In the genomic region with DNA sequence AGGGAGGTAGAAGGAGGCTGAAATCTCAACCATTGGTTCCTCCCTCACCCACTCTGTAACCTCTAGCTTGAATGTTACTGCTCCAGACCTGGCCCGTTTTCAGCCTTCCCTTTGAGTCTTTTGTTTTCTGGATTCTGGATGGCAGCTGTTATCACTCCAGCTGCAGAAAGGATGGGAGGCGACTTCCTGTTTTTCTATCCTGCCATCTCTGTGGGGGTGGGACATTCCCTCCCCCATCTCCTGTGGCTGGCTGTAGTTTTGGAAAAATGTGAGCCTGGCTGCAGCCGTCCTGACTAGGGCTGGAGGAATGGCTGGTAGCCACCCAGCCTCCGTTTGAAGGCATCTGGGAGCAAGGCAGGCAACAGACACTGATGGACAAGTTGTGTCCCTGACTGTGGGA, we compare ENCODE assay signal across 14 cellular contexts. TPM values are rescaled to one million over a fixed set of nuclear protein-coding genes. Genes with fewer than 3 reads are reported as not detected.
DNase-seq lines count a peak whose midpoint lies in the region; ATAC-seq lines count a peak whose summit lies in the region.
"Had no signal": no experiment of that assay in that cellular context is flagged by ENCODE, and none has a peak within 500 bp of the region (broad histone marks: within the 10 kb centered on the region; RNA-seq: fewer than 3 reads in every experiment).

No MANE protein-coding gene starts in this region.

- H3K23ac ChIP-seq in neuronal stem cell (ENCODE audit: low read depth, low read length, poor library complexity), result no peak overlapping the region

- ATAC-seq in GM21447 (IDR thresholded peaks at IDR 0.05; ENCODE audit: unreplicated experiment), result no peak
- no peak for ATAC-seq in GM19023 (IDR thresholded peaks at IDR 0.05; ENCODE audit: unreplicated experiment)
- ATAC-seq: effector memory CD8-positive, alpha-beta T cell; left lobe of liver; T-cell had no signal

- no peak overlapping the region for H3K4me3 ChIP-seq in neuronal stem cell (ENCODE audit: low read length in 2 of 2)
- H3K4me3 ChIP-seq: vagina had no signal

- H3K36me3 ChIP-seq in neuronal stem cell (replicated peaks in 1 of 2; ENCODE audit: control insufficient read depth in 2 of 2, insufficient read depth in 2 of 2, low read length in 2 of 2), result no peaks in the 10 kb centered on the region
- H3K36me3 ChIP-seq: vagina had no signal

- H2BK15ac ChIP-seq in neuronal stem cell (ENCODE audit: low read length), result peak overlapping the region; percentile 19

- no peak overlapping the region for H3K27ac ChIP-seq in neuronal stem cell (replicated peaks; ENCODE audit: low read length)
- H3K27ac ChIP-seq: vagina had no signal

- H2BK5ac ChIP-seq in neuronal stem cell (ENCODE audit: low read length), result no peak overlapping the region

- peak overlapping the region; percentile 76 for H2AFZ ChIP-seq in neuronal stem cell (ENCODE audit: low read length)

- no peak overlapping the region for H4K8ac ChIP-seq in neuronal stem cell (ENCODE audit: low read depth, low read length)

- H3K79me1 ChIP-seq in neuronal stem cell (ENCODE audit: low read depth, low read length), result no peaks in the 10 kb centered on the region

- no peak overlapping the region for H3K9ac ChIP-seq in neuronal stem cell (ENCODE audit: low read depth, low read length, poor library complexity)

- H3K4ac ChIP-seq in neuronal stem cell (ENCODE audit: low read length), result no peak overlapping the region

- no peak overlapping the region for H2AK5ac ChIP-seq in neuronal stem cell (ENCODE audit: low read depth, low read length)

- no peak overlapping the region for H3K4me2 ChIP-seq in neuronal stem cell (ENCODE audit: insufficient read depth, low read length, poor library complexity, severe bottlenecking)

- DNase-seq in DMS 273 treated with DMSO at 0.1 percent for 48 hours (lab: John Stamatoyannopoulos, UW), result peak; percentile 4
- DNase-seq in NCI-H2029 treated with DMSO at 0.1 percent for 48 hours (lab: John Stamatoyannopoulos, UW), result peak; percentile 49
- peak; percentile 29 for DNase-seq in fibroblast of gingiva (ENCODE audit: low read depth)
- no peak for DNase-seq in neuronal stem cell (ENCODE audit: low spot score)
- no peak for DNase-seq in NCI-H187 treated with DMSO at 0.1 percent for 48 hours (lab: John Stamatoyannopoulos, UW)
- DNase-seq in COLO829 (ENCODE audit: low spot score), result no peak
- DNase-seq: effector memory CD8-positive, alpha-beta T cell; NCI-H1417 treated with DMSO at 0.1 percent for 48 hours; stimulated activated CD4-positive, alpha-beta T cell treated with anti-CD3 and anti-CD28 coated beads, Interleukin-2, amount 100 ng/mL, for 24 hours; T-cell had no signal

- H2BK12ac ChIP-seq in neuronal stem cell (ENCODE audit: low read length), result no peak overlapping the region

- H3K27me3 ChIP-seq in neuronal stem cell (ENCODE audit: control insufficient read depth in 3 of 3, insufficient read depth in 3 of 3, low read depth in 1 of 3, low read length in 3 of 3), result no peaks in the 10 kb centered on the region
- H3K27me3 ChIP-seq: vagina had no signal

- no peak overlapping the region for H3K14ac ChIP-seq in neuronal stem cell (ENCODE audit: low read length)

- H3K9me3 ChIP-seq in neuronal stem cell (replicated peaks in 1 of 2; ENCODE audit: control insufficient read depth in 2 of 2, insufficient read depth in 1 of 2, low read depth in 1 of 2, low read length in 2 of 2), result no peaks in the 10 kb centered on the region
- H3K9me3 ChIP-seq: vagina had no signal

- H3K18ac ChIP-seq in neuronal stem cell (ENCODE audit: low read length), result no peak overlapping the region

- no peak overlapping the region for H4K91ac ChIP-seq in neuronal stem cell (ENCODE audit: low read depth, low read length, poor library complexity)

- no CpG with 5 or more reads among the region's 4 CpGs for WGBS in neuronal stem cell (ENCODE audit: extremely low coverage in 2 of 2, insufficient read length in 2 of 2, insufficient replicate concordance in 1 of 2), 2 donors

- peaks cover 5 to 12% of the 10 kb centered on the region in 2 donors for H3K4me1 ChIP-seq in neuronal stem cell (ENCODE audit: control insufficient read depth in 2 of 2, insufficient read depth in 1 of 2, low read depth in 1 of 2, low read length in 2 of 2)

- no peak overlapping the region for H2BK120ac ChIP-seq in neuronal stem cell (ENCODE audit: low read depth, low read length)

RNA-seq across cellular contexts. Expression of a gene that starts 2.9 kb away (rescaled TPM):
- 16.9 TPM for polyA plus RNA-seq in neuronal stem cell (2013, experiment 1 of 2)
- 16.6 TPM for polyA plus RNA-seq in neuronal stem cell (2013, experiment 2 of 2)

Comparison
In these comparisons a context has a peak if more than half of its experiments do, and no peak if none do; other contexts are left out.
1. DNase-seq: peak in DMS 273 treated with DMSO at 0.1 percent for 48 hours (single experiment), NCI-H2029 treated with DMSO at 0.1 percent for 48 hours (single experiment) and fibroblast of gingiva (single experiment); none in neuronal stem cell (single experiment), NCI-H187 treated with DMSO at 0.1 percent for 48 hours (single experiment) and COLO829 (single experiment).